ENCODE assay signal across 1 cellular context in the genomic region with DNA sequence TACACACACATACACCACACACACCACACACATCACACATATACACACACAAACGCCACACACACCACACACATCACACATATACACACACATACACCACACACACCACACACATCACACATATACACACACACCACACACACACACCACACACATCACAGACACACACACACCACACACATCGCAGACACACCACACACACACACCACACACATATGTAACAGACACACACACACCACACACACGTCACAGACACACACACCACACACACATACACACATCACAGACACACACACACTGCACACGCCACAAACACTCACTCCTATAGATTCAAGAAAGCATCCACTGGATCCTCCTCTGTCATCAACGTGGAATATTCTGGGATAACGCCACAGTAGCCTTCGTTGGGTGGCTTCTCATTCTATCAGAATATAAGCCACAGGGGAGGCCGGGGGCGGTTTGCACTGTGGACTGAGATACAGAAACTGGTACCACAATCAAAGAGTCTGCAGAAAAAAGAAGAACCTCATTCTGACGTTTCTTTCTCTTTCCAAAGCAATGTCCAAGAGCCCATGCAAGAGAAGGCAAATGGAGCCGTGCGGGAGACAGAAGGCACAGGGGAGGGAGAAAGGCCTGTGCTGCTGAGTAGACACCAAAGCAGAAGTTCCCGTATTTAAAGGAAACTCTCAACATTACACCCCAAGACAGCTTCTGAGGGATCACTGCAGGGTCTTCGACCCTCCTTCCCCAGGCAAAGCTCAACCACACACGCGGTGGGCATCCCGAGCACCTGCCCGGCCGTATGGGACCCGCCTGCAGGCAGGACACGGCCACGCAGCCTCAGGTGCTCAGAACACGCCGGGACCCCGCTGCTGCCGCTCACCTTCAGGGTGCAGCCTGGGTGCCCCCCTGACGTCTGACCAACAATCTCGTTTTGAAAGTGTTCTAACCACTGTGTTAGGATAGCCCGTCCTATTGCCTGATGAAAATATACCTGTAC.
TF ChIP-seq lines count a peak whose summit lies in the region.

No MANE protein-coding gene starts in this region.

TF ChIP-seq in GM12878, 131 proteins besides CTCF, POLR2A, EP300 and RAD21 (continued from another document):
- no peak for TF ChIP-seq ZNF622 (IDR thresholded peaks at IDR 0.05)
- no peak for TF ChIP-seq MEF2B (IDR thresholded peaks at IDR 0.05; ENCODE audit: partially characterized antibody, poor library complexity, severe bottlenecking)
- TF ChIP-seq MEF2A (IDR thresholded peaks at IDR 0.05; ENCODE audit: insufficient read depth, low read depth, low read length): no peak
- TF ChIP-seq GABPA (IDR thresholded peaks at IDR 0.05; ENCODE audit: low read depth): no peak
- TF ChIP-seq MXI1 (IDR thresholded peaks at IDR 0.05; ENCODE audit: low read depth, low read length): no peak
- no peak for TF ChIP-seq TAF1 (IDR thresholded peaks at IDR 0.05; ENCODE audit: borderline replicate concordance, low read depth, low read length)
- TF ChIP-seq MTA3 (IDR thresholded peaks at IDR 0.05; ENCODE audit: borderline replicate concordance, low read length): no peak
- TF ChIP-seq BMI1 (IDR thresholded peaks at IDR 0.05; ENCODE audit: borderline replicate concordance): no peak
- no peak for TF ChIP-seq STAT1 (conservative IDR thresholded peaks at IDR 0.05)
